In the genomic region with DNA sequence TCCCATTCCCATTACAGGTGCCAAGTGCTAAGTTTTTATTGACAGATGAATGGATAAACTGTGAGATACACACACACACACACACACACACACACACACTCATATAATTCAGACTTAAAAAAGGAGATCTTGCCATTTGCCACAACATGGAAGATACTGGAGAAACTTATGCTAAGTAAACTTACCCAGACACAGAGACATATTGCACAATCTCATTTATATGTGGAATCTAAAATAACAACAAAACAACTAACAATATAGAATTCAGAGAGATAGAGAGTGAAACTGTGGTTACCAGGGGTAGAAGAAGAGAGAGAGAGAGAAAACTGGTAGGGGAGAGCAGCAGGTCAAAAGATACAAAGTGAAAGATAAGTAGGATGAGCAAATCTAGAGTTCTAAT, we compare ENCODE assay signal across 11 cellular contexts. TPM values are rescaled to one million over a fixed set of nuclear protein-coding genes. Genes with fewer than 3 reads are reported as not detected.
"Had no signal": no experiment of that assay in that cellular context is flagged by ENCODE, and none has a peak within 500 bp of the region (broad histone marks: within the 10 kb centered on the region; RNA-seq: fewer than 3 reads in every experiment).

No MANE protein-coding gene starts in this region.

- H3K4me1 ChIP-seq: HAP-1 had no signal

- DNase-seq: GM23248, GOT3, H7, HFFc6, KG1 had no signal

- ATAC-seq: HCT116 had no signal

- H3K4me3 ChIP-seq: GM23248, HAP-1 had no signal

- H2AFZ ChIP-seq: GM23248 had no signal

- H3K36me3 ChIP-seq: HAP-1 had no signal

- H3K9ac ChIP-seq: GM23248 had no signal

- H3K27ac ChIP-seq: GM23248 had no signal

- FAIRE-seq: HTR-8/SVneo had no signal

RNA-seq across cellular contexts. Expression of gene MS4A6E, which starts 1.4 kb away (rescaled TPM):
- total RNA-seq: GM23248, H4, H7, HFFc6, HT-29 had no signal
- polyA plus RNA-seq: GM23248, IgD-negative memory B cell had no signal

RNA-seq across cellular contexts. Expression of gene MS4A4A, which starts 48.0 kb away (rescaled TPM):
- total RNA-seq: GM23248, H7, HFFc6, HT-29 had no signal
- polyA plus RNA-seq: GM23248, IgD-negative memory B cell had no signal

RNA-seq across cellular contexts. Expression of gene MS4A7, which starts 49.9 kb away (rescaled TPM):
- total RNA-seq: GM23248, H4, H7, HFFc6, HT-29 had no signal
- polyA plus RNA-seq: GM23248 had no signal
